22 cellular contexts compared by ENCODE assay signal in genomic region chr7:94923412-94923811, GRCh38. TPM values are rescaled to one million over a fixed set of nuclear protein-coding genes. Genes with fewer than 3 reads are reported as not detected.
A peak's percentile ranks its signal among the peaks of the same experiment; 100 is the strongest.
DNase-seq lines count a peak whose midpoint lies in the region; ATAC-seq, FAIRE-seq and TF ChIP-seq lines count a peak whose summit lies in the region.
"Had no signal": no experiment of that assay in that cellular context is flagged by ENCODE, and none has a peak within 500 bp of the region (broad histone marks: within the 10 kb centered on the region; RNA-seq: fewer than 3 reads in every experiment).

No MANE protein-coding gene starts in this region.

- peak; percentile 45 to 58 for ATAC-seq in stimulated activated naive B cell treated with anti-CD40 and anti-IgM and Interleukin-4, amounts not matched to agents 10 μg/mL and 1 μg/mL and 100 μg/mL, for 72 hours (replicated peaks)
- ATAC-seq in HG02884 (IDR thresholded peaks at IDR 0.05; ENCODE audit: unreplicated experiment), result no peak
- no peak for ATAC-seq in activated naive CD8-positive, alpha-beta T cell treated with anti-CD3 and anti-CD28 coated beads, Interleukin-2, amount 50 U/mL, for 24 hours
- ATAC-seq: HepG2 had no signal

- no peak for TF ChIP-seq CTCF in endothelial cell of umbilical vein (IDR thresholded peaks at IDR 0.05; ENCODE audit: extremely low read depth in 1 of 2, insufficient read depth in 1 of 2, low read depth in 1 of 2, low read length in 2 of 2)
- TF ChIP-seq CTCF in MCF 10A (IDR thresholded peaks at IDR 0.05; ENCODE audit: unreplicated experiment), result no peak

- H4K20me1 ChIP-seq in BLaER1, result no peaks in the 10 kb centered on the region
- no peaks in the 10 kb centered on the region for H4K20me1 ChIP-seq in endothelial cell of umbilical vein (replicated peaks; ENCODE audit: control insufficient read depth, extremely low read depth, insufficient read depth, low read length)

- H3K9me1 ChIP-seq in endothelial cell of umbilical vein (replicated peaks; ENCODE audit: control insufficient read depth, extremely low read depth, insufficient read depth, low read length), result no peaks in the 10 kb centered on the region

- dilution Hi-C loops in endothelial cell of umbilical vein (cut with MboI; ENCODE audit: extremely low pct_ligation_motif_present, low sequenced_read_pairs), result no loop called here

- no peaks in the 10 kb centered on the region for H3K79me2 ChIP-seq in endothelial cell of umbilical vein (ENCODE audit: control insufficient read depth, insufficient read depth, low read length)

- no TSS peak for BruUV-seq in endothelial cell of umbilical vein (replicated peaks; lab: Mats Ljungman, UMichigan)
- no TSS peak for BruUV-seq in MCF 10A (replicated peaks; lab: Mats Ljungman, UMichigan)

- H3K9me3 Mint-ChIP-seq in stimulated activated naive B cell treated with anti-CD40 and anti-IgM and Interleukin-4, amounts not matched to agents 10 μg/mL and 1 μg/mL and 100 μg/mL, for 72 hours, result no peaks in the 10 kb centered on the region
- H3K9me3 Mint-ChIP-seq in MCF 10A (ENCODE audit: unreplicated experiment), result no peaks in the 10 kb centered on the region
- H3K9me3 Mint-ChIP-seq in activated naive CD8-positive, alpha-beta T cell treated with anti-CD3 and anti-CD28 coated beads, Interleukin-2, amount 50 U/mL, for 24 hours, result no peaks in the 10 kb centered on the region

- H3K27me3 Mint-ChIP-seq in stimulated activated naive B cell treated with anti-CD40 and anti-IgM and Interleukin-4, amounts not matched to agents 10 μg/mL and 1 μg/mL and 100 μg/mL, for 72 hours, result no peaks in the 10 kb centered on the region
- peaks cover 11% of the 10 kb centered on the region for H3K27me3 Mint-ChIP-seq in MCF 10A (ENCODE audit: insufficient read depth, unreplicated experiment)
- peaks cover 4% of the 10 kb centered on the region for H3K27me3 Mint-ChIP-seq in activated naive CD8-positive, alpha-beta T cell treated with anti-CD3 and anti-CD28 coated beads, Interleukin-2, amount 50 U/mL, for 24 hours

- H3K27me3 ChIP-seq in BLaER1 (no peaks in the 10 kb centered on the region), endothelial cell of umbilical vein (ENCODE audit: control insufficient read depth in 2 of 2, insufficient read depth in 2 of 2, low read length in 2 of 2) (no peaks in the 10 kb centered on the region)

- POLR2A ChIA-PET in endothelial cell of umbilical vein (lab: Charles Lee) (no interaction called here), MCF 10A (lab: Yijun Ruan, JAX) (no interaction called here)

- H3K36me3 Mint-ChIP-seq in stimulated activated naive B cell treated with anti-CD40 and anti-IgM and Interleukin-4, amounts not matched to agents 10 μg/mL and 1 μg/mL and 100 μg/mL, for 72 hours, result peaks cover 0 to 2% of the 10 kb centered on the region in 2 donors
- no peaks in the 10 kb centered on the region for H3K36me3 Mint-ChIP-seq in MCF 10A (ENCODE audit: insufficient read depth, unreplicated experiment)
- H3K36me3 Mint-ChIP-seq in activated naive CD8-positive, alpha-beta T cell treated with anti-CD3 and anti-CD28 coated beads, Interleukin-2, amount 50 U/mL, for 24 hours (ENCODE audit: low read depth), result no peaks in the 10 kb centered on the region
- H3K36me3 Mint-ChIP-seq: CD14-positive monocyte had no signal

- DNase-seq in NAMALWA (ENCODE audit: low spot score) (peak; percentile 28), endothelial cell of umbilical vein (ENCODE audit: low read depth, low spot score) (peak; percentile 43), MCF 10A (ENCODE audit: unreplicated experiment) (no peak)
- DNase-seq in stimulated activated naive B cell treated with anti-CD40 and anti-IgM and Interleukin-4, amounts not matched to agents 10 μg/mL and 1 μg/mL and 100 μg/mL, for 72 hours, result no peak
- no peak for DNase-seq in activated naive CD8-positive, alpha-beta T cell treated with anti-CD3 and anti-CD28 coated beads, Interleukin-2, amount 50 U/mL, for 24 hours
- DNase-seq: EL, GOT3, HCEC 1CT, KBM-7, NCI-H1694 treated with DMSO at 0.1 percent for 48 hours, NCI-H2081 treated with DMSO at 0.1 percent for 48 hours, NCI-H2171 treated with DMSO at 0.1 percent for 48 hours, NCI-H524 treated with DMSO at 0.1 percent for 48 hours, PC-9, SHP77 treated with DMSO at 0.1 percent for 48 hours, SK-N-SH had no signal

- H3K36me3 ChIP-seq in BLaER1, result no peaks in the 10 kb centered on the region
- H3K36me3 ChIP-seq in endothelial cell of umbilical vein (ENCODE audit: control insufficient read depth in 2 of 2, extremely low read depth in 1 of 2, insufficient read depth in 2 of 2, low read length in 2 of 2), result no peaks in the 10 kb centered on the region

- CTCF ChIA-PET in endothelial cell of umbilical vein (lab: Charles Lee) (no interaction called here), MCF 10A (lab: Yijun Ruan, JAX) (no interaction called here)

- H3K27ac Mint-ChIP-seq in stimulated activated naive B cell treated with anti-CD40 and anti-IgM and Interleukin-4, amounts not matched to agents 10 μg/mL and 1 μg/mL and 100 μg/mL, for 72 hours, result no peak overlapping the region
- no peak overlapping the region for H3K27ac Mint-ChIP-seq in MCF 10A (ENCODE audit: low read depth, unreplicated experiment)
- no peak overlapping the region for H3K27ac Mint-ChIP-seq in activated naive CD8-positive, alpha-beta T cell treated with anti-CD3 and anti-CD28 coated beads, Interleukin-2, amount 50 U/mL, for 24 hours
- H3K27ac Mint-ChIP-seq: CD14-positive monocyte had no signal

- intact Hi-C loops in endothelial cell of umbilical vein (cut with micrococcal nuclease) (no loop called here), MCF 10A (cut with micrococcal nuclease) (no loop called here)

- H2AFZ ChIP-seq in endothelial cell of umbilical vein (ENCODE audit: low read depth, low read length), result no peak overlapping the region
- H2AFZ ChIP-seq: PC-9 had no signal

- TF ChIP-seq POLR2A in endothelial cell of umbilical vein (IDR thresholded peaks at IDR 0.05; ENCODE audit: low read depth, low read length), result no peak

- H3K9me3 ChIP-seq in BLaER1 (no peaks in the 10 kb centered on the region), endothelial cell of umbilical vein (replicated peaks; ENCODE audit: control insufficient read depth, insufficient read depth, low read length) (no peaks in the 10 kb centered on the region)
- H3K9me3 ChIP-seq: SK-N-SH had no signal

- H3K4me3 Mint-ChIP-seq in stimulated activated naive B cell treated with anti-CD40 and anti-IgM and Interleukin-4, amounts not matched to agents 10 μg/mL and 1 μg/mL and 100 μg/mL, for 72 hours, result no peak overlapping the region
- H3K4me3 Mint-ChIP-seq in MCF 10A (ENCODE audit: unreplicated experiment), result no peak overlapping the region
- H3K4me3 Mint-ChIP-seq in activated naive CD8-positive, alpha-beta T cell treated with anti-CD3 and anti-CD28 coated beads, Interleukin-2, amount 50 U/mL, for 24 hours, result no peak overlapping the region
- H3K4me3 Mint-ChIP-seq: CD14-positive monocyte had no signal

- peak; percentile 57 for FAIRE-seq in endothelial cell of umbilical vein (lab: Jason Lieb, UNC)
- FAIRE-seq: HepG2 had no signal

- H3K4me1 ChIP-seq in BLaER1 (peaks cover 38% of the 10 kb centered on the region), endothelial cell of umbilical vein (ENCODE audit: control insufficient read depth, extremely low read depth, insufficient read depth, low read length) (peaks cover 8% of the 10 kb centered on the region)

- H3K4me1 Mint-ChIP-seq in stimulated activated naive B cell treated with anti-CD40 and anti-IgM and Interleukin-4, amounts not matched to agents 10 μg/mL and 1 μg/mL and 100 μg/mL, for 72 hours, result peaks cover 14 to 33% of the 10 kb centered on the region in 2 donors
- H3K4me1 Mint-ChIP-seq in MCF 10A (ENCODE audit: insufficient read depth, unreplicated experiment), result no peaks in the 10 kb centered on the region
- H3K4me1 Mint-ChIP-seq in activated naive CD8-positive, alpha-beta T cell treated with anti-CD3 and anti-CD28 coated beads, Interleukin-2, amount 50 U/mL, for 24 hours, result peaks cover 4% of the 10 kb centered on the region

- H3K4me3 ChIP-seq in BLaER1, result no peak overlapping the region
- H3K4me3 ChIP-seq in endothelial cell of umbilical vein (replicated peaks in 1 of 3; ENCODE audit: insufficient read depth in 1 of 3, low read depth in 1 of 3, low read length in 3 of 3), result no peak overlapping the region
- H3K4me3 ChIP-seq: PC-9 had no signal

- H3K4me2 ChIP-seq in BLaER1 (peak overlapping the region; percentile 62), endothelial cell of umbilical vein (ENCODE audit: insufficient read depth, low read length) (no peak overlapping the region)
- H3K4me2 ChIP-seq: PC-9, SK-N-SH had no signal

- H3K9ac ChIP-seq in BLaER1 (no peak overlapping the region), endothelial cell of umbilical vein (replicated peaks; ENCODE audit: extremely low read depth, insufficient read depth, low read length) (no peak overlapping the region)
- H3K9ac ChIP-seq: SK-N-SH had no signal

- H3K27ac ChIP-seq in BLaER1 (peak overlapping the region; percentile 41), endothelial cell of umbilical vein (ENCODE audit: insufficient read depth, low read depth, low read length) (no peak overlapping the region)
- H3K27ac ChIP-seq: HL-60, PC-9, RWPE1 had no signal

TF ChIP-seq in endothelial cell of umbilical vein, 7 proteins besides CTCF, POLR2A, EP300 and RAD21:
- TF ChIP-seq JUN (IDR thresholded peaks at IDR 0.05; ENCODE audit: borderline replicate concordance, insufficient read depth, insufficient read length, low read depth), result no peak
- no peak for TF ChIP-seq GATA2 (IDR thresholded peaks at IDR 0.05; ENCODE audit: insufficient read depth, insufficient read length, low read depth, low read length)
- TF ChIP-seq FOS (IDR thresholded peaks at IDR 0.05; ENCODE audit: borderline replicate concordance, insufficient read depth, low read length), result no peak
- TF ChIP-seq POLR2AphosphoS5 (IDR thresholded peaks at IDR 0.05; ENCODE audit: insufficient read depth, low read depth, low read length), result no peak

RNA-seq across cellular contexts. Expression of gene PPP1R9A, which starts 16.0 kb away (rescaled TPM):
- 3.0 and 3.2 TPM in 2 replicates for total RNA-seq in endothelial cell of umbilical vein
- 0.32 and 0.50 TPM in 2 replicates for polyA plus RNA-seq in endothelial cell of umbilical vein
- polyA plus RNA-seq in endothelial cell of umbilical vein (2011; cell fraction: cytosol; rRNA removed), result 0.23 and 0.25 TPM in 2 replicates
- polyA plus RNA-seq in endothelial cell of umbilical vein (2011; cell fraction: nucleus; rRNA removed), result 2.9 and 3.3 TPM in 2 replicates
- polyA plus RNA-seq in endothelial cell of umbilical vein (2012), result 0.16 TPM in 2 replicates
- polyA minus RNA-seq in endothelial cell of umbilical vein, result 2.6 and 4.4 TPM in 2 replicates
- 5.7 TPM for polyA minus RNA-seq in endothelial cell of umbilical vein (2011; cell fraction: cytosol; rRNA and poly(A)+ RNA removed)
- polyA minus RNA-seq in endothelial cell of umbilical vein (2011; cell fraction: nucleus; rRNA and poly(A)+ RNA removed), result 6.4 and 7.8 TPM in 2 replicates
- total RNA-seq in MCF 10A (2022), result 6.3 and 8.2 TPM in 2 replicates
- polyA plus RNA-seq: CD14-positive monocyte had no signal

Comparison
In these comparisons a context has a peak if more than half of its experiments do, and no peak if none do; other contexts are left out.
1. DNase-seq: peak in NAMALWA (single experiment) and endothelial cell of umbilical vein (single experiment); none in stimulated activated naive B cell treated with anti-CD40 and anti-IgM and Interleukin-4, amounts not matched to agents 10 μg/mL and 1 μg/mL and 100 μg/mL, for 72 hours (single experiment), MCF 10A (single experiment) and activated naive CD8-positive, alpha-beta T cell treated with anti-CD3 and anti-CD28 coated beads, Interleukin-2, amount 50 U/mL, for 24 hours (single experiment).
2. ATAC-seq: peak in stimulated activated naive B cell treated with anti-CD40 and anti-IgM and Interleukin-4, amounts not matched to agents 10 μg/mL and 1 μg/mL and 100 μg/mL, for 72 hours (2 of 2); none in HG02884 (single experiment) and activated naive CD8-positive, alpha-beta T cell treated with anti-CD3 and anti-CD28 coated beads, Interleukin-2, amount 50 U/mL, for 24 hours (single experiment).